In the genomic region with DNA sequence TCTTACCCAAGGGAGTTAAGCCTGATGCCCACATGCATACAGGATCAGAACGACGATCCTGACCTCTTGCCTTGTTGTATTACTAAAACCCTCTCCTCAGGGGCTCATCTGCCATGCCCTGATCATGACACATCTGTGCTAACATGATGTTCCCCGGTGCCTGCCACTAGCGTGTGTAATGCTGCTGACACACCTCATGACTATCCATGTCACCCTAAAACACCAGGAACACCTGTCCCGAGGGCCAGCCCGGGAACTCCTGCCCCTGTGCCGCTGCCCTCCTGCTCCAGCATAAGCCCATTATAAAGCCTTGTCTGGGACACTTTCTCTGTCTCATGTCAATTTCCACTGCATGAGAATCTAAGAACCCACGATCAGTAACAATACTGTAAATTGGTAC, we compare ENCODE assay signal across 29 cellular contexts. TPM values are rescaled to one million over a fixed set of nuclear protein-coding genes. Genes with fewer than 3 reads are reported as not detected.
A peak's percentile ranks its signal among the peaks of the same experiment; 100 is the strongest.
DNase-seq lines count a peak whose midpoint lies in the region; ATAC-seq, FAIRE-seq and TF ChIP-seq lines count a peak whose summit lies in the region.
"Had no signal": no experiment of that assay in that cellular context is flagged by ENCODE, and none has a peak within 500 bp of the region (broad histone marks: within the 10 kb centered on the region; RNA-seq: fewer than 3 reads in every experiment).

No MANE protein-coding gene starts in this region.

- H3K79me2 ChIP-seq in H1 (ENCODE audit: control insufficient read depth in 1 of 2, insufficient read depth in 2 of 2, low read length in 2 of 2) = no peaks in the 10 kb centered on the region

- CTCF ChIA-PET in IMR-90 (lab: Yijun Ruan, JAX) (interaction anchor here (0.7 to 0.9 kb wide), 2 partner anchors 11 to 25 kb away, joined by 4 read pairs; no protein-coding TSS in a partner anchor), H1 (lab: Charles Lee; ENCODE audit: partially characterized antibody) (interaction anchor here (0.7 to 2.0 kb wide), 2 partner anchors 9 to 23 kb away, joined by 3 to 6 read pairs; no protein-coding TSS in a partner anchor)

- no peak for TF ChIP-seq CTCF in IMR-90 (conservative IDR thresholded peaks at IDR 0.05; ENCODE audit: low read depth, low read length)
- TF ChIP-seq CTCF in H1 (IDR thresholded peaks at IDR 0.05; ENCODE audit: control extremely low read depth in 1 of 3, insufficient read depth in 1 of 3, low read depth in 1 of 3, low read length in 3 of 3) = no peak
- no peak for TF ChIP-seq CTCF in prostate gland (IDR thresholded peaks at IDR 0.05)

- TF ChIP-seq EP300 in H1 (IDR thresholded peaks at IDR 0.05; ENCODE audit: borderline replicate concordance in 1 of 2, low read depth in 2 of 2, low read length in 2 of 2) = no peak

- H3K4me1 Mint-ChIP-seq in CD4-positive, CD25-positive, alpha-beta regulatory T cell = peaks cover 0 to 64% (median 10%) of the 10 kb centered on the region in 4 donors

- TF ChIP-seq RAD21 in IMR-90 (IDR thresholded peaks at IDR 0.05; ENCODE audit: low read length) = no peak
- no peak for TF ChIP-seq RAD21 in H1 (IDR thresholded peaks at IDR 0.05 in 1 of 2, conservative IDR thresholded peaks at IDR 0.05 in 1 of 2; ENCODE audit: low read depth in 2 of 2, low read length in 2 of 2)

- H3K27me3 ChIP-seq in CD4-positive, CD25-positive, alpha-beta regulatory T cell (ENCODE audit: control insufficient read depth, insufficient read depth, low read length) = no peaks in the 10 kb centered on the region
- H3K27me3 ChIP-seq in IMR-90 (ENCODE audit: control insufficient read depth, insufficient read depth, low read length) = no peaks in the 10 kb centered on the region
- H3K27me3 ChIP-seq in H1 (replicated peaks in 1 of 4; ENCODE audit: control insufficient read depth in 3 of 4, extremely low read depth in 1 of 4, insufficient read depth in 3 of 4, low read length in 3 of 4) = no peaks in the 10 kb centered on the region
- H3K27me3 ChIP-seq in prostate gland (replicated peaks; ENCODE audit: insufficient read depth) = no peaks in the 10 kb centered on the region
- H3K27me3 ChIP-seq: SJSA1 had no signal

- no peaks in the 10 kb centered on the region for H3K9me3 ChIP-seq in CD4-positive, CD25-positive, alpha-beta regulatory T cell (ENCODE audit: control insufficient read depth in 2 of 2, low read length in 2 of 2)
- H3K9me3 ChIP-seq in IMR-90 (ENCODE audit: control insufficient read depth, insufficient read depth, low read length) = no peaks in the 10 kb centered on the region
- no peaks in the 10 kb centered on the region for H3K9me3 ChIP-seq in H1 (ENCODE audit: insufficient read depth in 2 of 2, low read depth in 1 of 2, low read length in 1 of 2)
- H3K9me3 ChIP-seq in prostate gland = no peaks in the 10 kb centered on the region
- H3K9me3 ChIP-seq: A549, SJSA1 had no signal

- POLR2A ChIA-PET in IMR-90 (lab: Charles Lee; ENCODE audit: unreplicated experiment) (no interaction called here), H1 (lab: Charles Lee; ENCODE audit: partially characterized antibody) (interaction anchor here (1.3 to 1.5 kb wide), 2 partner anchors 8 to 11 kb away, joined by 4 to 6 read pairs; a partner anchor contains a TSS)

- H3K23me2 ChIP-seq in H1 (ENCODE audit: low read depth, low read length) = no peaks in the 10 kb centered on the region

- H2AFZ ChIP-seq in IMR-90 (replicated peaks; ENCODE audit: low read length, poor library complexity) (no peak overlapping the region), H1 (ENCODE audit: low read length) (no peak overlapping the region)

- H3K4me2 ChIP-seq in IMR-90 (ENCODE audit: low read depth, low read length) (no peak overlapping the region), H1 (ENCODE audit: insufficient read depth in 1 of 2, low read depth in 2 of 2, low read length in 2 of 2) (no peak overlapping the region)
- H3K4me2 ChIP-seq: A549 had no signal

- in situ Hi-C loops in IMR-90 (cut with MboI; ENCODE audit: low sequenced_read_pairs) = no loop called here

- no peak overlapping the region for H3K23ac ChIP-seq in IMR-90 (ENCODE audit: low read depth, low read length)
- H3K23ac ChIP-seq in H1 (ENCODE audit: insufficient read length) = no peak overlapping the region

- H3K36me3 ChIP-seq in CD4-positive, CD25-positive, alpha-beta regulatory T cell (ENCODE audit: control insufficient read depth, insufficient read depth, low read length) = no peaks in the 10 kb centered on the region
- H3K36me3 ChIP-seq in IMR-90 (ENCODE audit: control insufficient read depth, insufficient read depth, low read length) = peaks cover 8% of the 10 kb centered on the region; the same call in 1 of the 2 replicates
- H3K36me3 ChIP-seq in H1 (ENCODE audit: control insufficient read depth in 2 of 4, insufficient read depth in 4 of 4, low read length in 3 of 4) = no peaks in the 10 kb centered on the region
- no peaks in the 10 kb centered on the region for H3K36me3 ChIP-seq in prostate gland

- 92% methylated on average over 4 of the region's 8 CpGs; no CpG with 5 or more reads in 1 of the 2 experiments for WGBS in IMR-90 (ENCODE audit: extremely low coverage in 2 of 2, insufficient read length in 1 of 2), 2 experiments
- WGBS in H1 (ENCODE audit: extremely low coverage in 1 of 2, insufficient coverage in 1 of 2, insufficient read length in 1 of 2, insufficient replicate concordance in 2 of 2, low coverage in 1 of 2, low lambda C conversion rate in 2 of 2, missing lambda C conversion rate in 1 of 2), 2 experiments = 85% methylated on average over 8 of the region's 8 CpGs; no CpG with 5 or more reads in 1 of the 2 experiments
- 95% methylated on average over 8 of the region's 8 CpGs for WGBS in prostate gland

- no peak for ATAC-seq in CD4-positive, CD25-positive, alpha-beta regulatory T cell (ENCODE audit: low read depth in 2 of 2)
- ATAC-seq in IMR-90 (ENCODE audit: low read depth) = no peak
- ATAC-seq in HG03097 (IDR thresholded peaks at IDR 0.05; ENCODE audit: low FRiP score, unreplicated experiment) = no peak
- ATAC-seq: A549; CD8-positive, alpha-beta T cell; HCT116 had no signal

- FAIRE-seq in H1 (lab: Jason Lieb, UNC) = no peak
- FAIRE-seq: A549, GM12891 had no signal

- H3K9ac ChIP-seq in IMR-90 (ENCODE audit: low read depth, low read length) = no peak overlapping the region
- H3K9ac ChIP-seq in H1 (replicated peaks in 1 of 4; ENCODE audit: extremely low read depth in 1 of 4, low read depth in 3 of 4, low read length in 3 of 4) = no peak overlapping the region

- no peak overlapping the region for H3K4me3 Mint-ChIP-seq in CD4-positive, CD25-positive, alpha-beta regulatory T cell
- H3K4me3 Mint-ChIP-seq: CD8-positive, alpha-beta T cell had no signal

- H4K8ac ChIP-seq in IMR-90 (ENCODE audit: low read depth in 2 of 2, low read length in 2 of 2) (no peak overlapping the region), H1 (ENCODE audit: extremely low read depth, insufficient read depth, low read length) (no peak overlapping the region)

- H4K91ac ChIP-seq in IMR-90 (ENCODE audit: insufficient read depth, low read depth, low read length) (no peak overlapping the region), H1 (replicated peaks; ENCODE audit: insufficient read length, low read length) (no peak overlapping the region)

- no peak overlapping the region for H3K56ac ChIP-seq in IMR-90 (ENCODE audit: extremely low read depth, insufficient read depth, low read length)
- H3K56ac ChIP-seq in H1 (replicated peaks; ENCODE audit: insufficient read length, low read depth, low read length) = no peak overlapping the region

- TF ChIP-seq POLR2A in IMR-90 (IDR thresholded peaks at IDR 0.05; ENCODE audit: low read depth, low read length) = no peak
- TF ChIP-seq POLR2A in H1 (IDR thresholded peaks at IDR 0.05; ENCODE audit: control extremely low read depth in 1 of 2, low read depth in 2 of 2, low read length in 2 of 2) = no peak
- no peak for TF ChIP-seq POLR2A in prostate gland (IDR thresholded peaks at IDR 0.05)

- H3K4me1 ChIP-seq in CD4-positive, CD25-positive, alpha-beta regulatory T cell (ENCODE audit: control insufficient read depth, insufficient read depth, low read length, poor library complexity, severe bottlenecking) = no peaks in the 10 kb centered on the region
- H3K4me1 ChIP-seq in IMR-90 (ENCODE audit: control insufficient read depth, insufficient read depth, low read length) (peaks cover 16% of the 10 kb centered on the region), H1 (replicated peaks in 1 of 4; ENCODE audit: control insufficient read depth in 3 of 4, insufficient read depth in 4 of 4, low read length in 3 of 4) (peaks cover 16 to 23% (median 20%) of the 10 kb centered on the region in 4 experiments), prostate gland (replicated peaks) (peaks cover 4% of the 10 kb centered on the region)

- peaks cover 51 to 84% of the 10 kb centered on the region in 2 experiments for H3K79me1 ChIP-seq in IMR-90 (ENCODE audit: low read depth in 1 of 2, low read length in 2 of 2)
- H3K79me1 ChIP-seq in H1 (ENCODE audit: low read depth, low read length) = no peaks in the 10 kb centered on the region; the same call in 1 of the 2 replicates

- H2AK9ac ChIP-seq in IMR-90 (replicated peaks; ENCODE audit: low read depth, low read length, poor library complexity) = peak overlapping the region; percentile 1

- peaks cover 55% of the 10 kb centered on the region for H3K27me3 Mint-ChIP-seq in CD4-positive, CD25-positive, alpha-beta regulatory T cell

- H3K14ac ChIP-seq in IMR-90 (replicated peaks; ENCODE audit: low read depth, low read length) (no peak overlapping the region), H1 (ENCODE audit: insufficient read length) (no peak overlapping the region)

- peaks cover 36% of the 10 kb centered on the region for H3K9me1 ChIP-seq in IMR-90 (ENCODE audit: insufficient read depth, low read length)

- H2AK5ac ChIP-seq in IMR-90 (ENCODE audit: low read depth, low read length) (no peak overlapping the region), H1 (ENCODE audit: low read depth, low read length) (peak overlapping the region; percentile 46; the same call in 1 of the 2 replicates)

- H4K20me1 ChIP-seq in IMR-90 (ENCODE audit: insufficient read depth, low read length) (peaks cover 29% of the 10 kb centered on the region; the same call in 1 of the 2 replicates), H1 (replicated peaks in 1 of 2; ENCODE audit: control insufficient read depth in 1 of 2, insufficient read depth in 2 of 2, low read length in 2 of 2) (no peaks in the 10 kb centered on the region)

- no peak overlapping the region for H2BK20ac ChIP-seq in IMR-90 (ENCODE audit: low read depth, low read length)
- H2BK20ac ChIP-seq in H1 (ENCODE audit: low read length) = no peak overlapping the region

- dilution Hi-C loops in IMR-90 (cut with HindIII; ENCODE audit: low sequenced_read_pairs, unreplicated experiment) = no loop called here

- H3K18ac ChIP-seq in IMR-90 (ENCODE audit: low read depth, low read length) (no peak overlapping the region), H1 (ENCODE audit: extremely low read depth, low read length) (0 out of 2 replicates have a peak overlapping the region, but pooled peaks have one; percentile 1)

- H2BK120ac ChIP-seq in IMR-90 (ENCODE audit: low read depth, low read length) (no peak overlapping the region), H1 (replicated peaks; ENCODE audit: low read depth, low read length) (peak overlapping the region; percentile 91)

- H3K27ac Mint-ChIP-seq in CD4-positive, CD25-positive, alpha-beta regulatory T cell = peak overlapping the region in 2 of 3 donors; percentile 36 to 37
- H3K27ac Mint-ChIP-seq: CD8-positive, alpha-beta T cell had no signal

- no peak overlapping the region for H3K4me3 ChIP-seq in CD4-positive, CD25-positive, alpha-beta regulatory T cell (ENCODE audit: low read depth, low read length)
- H3K4me3 ChIP-seq in IMR-90 (ENCODE audit: insufficient read depth, low read depth, low read length) (no peak overlapping the region), H1 (ENCODE audit: extremely low read depth in 1 of 4, insufficient read depth in 2 of 4, low read depth in 3 of 4, low read length in 4 of 4) (no peak overlapping the region), prostate gland (no peak overlapping the region)
- H3K4me3 ChIP-seq: A549, SJSA1 had no signal

- H2BK12ac ChIP-seq in H1 (ENCODE audit: low read depth, low read length) = peak overlapping the region; percentile 60; the same call in 1 of the 2 replicates

- peaks cover 0 to 3% (median 0%) of the 10 kb centered on the region in 7 donors for H3K9me3 Mint-ChIP-seq in CD4-positive, CD25-positive, alpha-beta regulatory T cell

- DNase-seq in CD4-positive, CD25-positive, alpha-beta regulatory T cell = no peak
- DNase-seq in IMR-90 (no peak), H1 (ENCODE audit: low read depth in 1 of 2, low spot score in 2 of 2) (no peak), prostate gland (ENCODE audit: low spot score) (no peak), AG20443 (ENCODE audit: low spot score) (no peak)
- no peak for DNase-seq in stimulated activated CD4-positive, alpha-beta T cell treated with anti-CD3 and anti-CD28 coated beads, Interleukin-4, amount 100 ng/mL, for 24 hours
- DNase-seq: C1 segment of cervical spinal cord; CD8-positive, alpha-beta T cell; DMS 273 treated with DMSO at 0.1 percent for 48 hours; DMS79; EL; GDM1; GOT3; Kasumi-1; NCI-H1092 treated with DMSO at 0.1 percent for 48 hours; NCI-H1436 treated with DMSO at 0.1 percent for 48 hours; NCI-H187 treated with DMSO at 0.1 percent for 48 hours; NCI-H446; NCI-H524 treated with DMSO at 0.1 percent for 48 hours; NCI-H774; NK-92 treated with Interleukin-12 subunit alpha and Interleukin-12 subunit beta, amount 100 ng/mL, for 24 hours; Right ventricle myocardium superior; RPMI8226 had no signal

- H2BK5ac ChIP-seq in IMR-90 (ENCODE audit: low read depth, low read length, poor library complexity, severe bottlenecking) (no peak overlapping the region), H1 (ENCODE audit: low read depth, low read length) (peak overlapping the region; percentile 22; the same call in 1 of the 2 replicates)

- BruUV-seq in IMR-90 (replicated peaks; lab: Mats Ljungman, UMichigan) = no TSS peak

- intact Hi-C loops in IMR-90 (cut with micrococcal nuclease) (no loop called here), prostate gland (cut with DNase I) (no loop called here)

- H2BK15ac ChIP-seq in IMR-90 (ENCODE audit: low read depth, low read length) = no peak overlapping the region
- no peak overlapping the region for H2BK15ac ChIP-seq in H1 (ENCODE audit: low read length)

- H3K4ac ChIP-seq in IMR-90 (ENCODE audit: low read depth, low read length) (no peak overlapping the region), H1 (replicated peaks; ENCODE audit: insufficient read length, low read depth, low read length) (no peak overlapping the region)

- H3K27ac ChIP-seq in CD4-positive, CD25-positive, alpha-beta regulatory T cell (ENCODE audit: insufficient read depth, low read length, poor library complexity, severe bottlenecking) = no peak overlapping the region
- no peak overlapping the region for H3K27ac ChIP-seq in IMR-90 (ENCODE audit: insufficient read depth, low read length)
- H3K27ac ChIP-seq in H1 (ENCODE audit: low read depth, low read length) = no peak overlapping the region
- peak overlapping the region; percentile 10 to 88 for H3K27ac ChIP-seq in prostate gland
- H3K27ac ChIP-seq: A549, HL-60, SJSA1 had no signal

- H3K36me3 Mint-ChIP-seq in CD4-positive, CD25-positive, alpha-beta regulatory T cell = peaks cover 7% of the 10 kb centered on the region

- no peak overlapping the region for H4K5ac ChIP-seq in IMR-90 (ENCODE audit: low read depth, low read length)
- no peak overlapping the region for H4K5ac ChIP-seq in H1 (ENCODE audit: insufficient read length, low read depth, low read length)

RNA-seq across cellular contexts. Expression of a gene that starts 7.6 kb away (rescaled TPM):
- 3.9 TPM for total RNA-seq in CD4-positive, CD25-positive, alpha-beta regulatory T cell
- 10 to 100 TPM; 17.3 to 79.9 (median 40.7) TPM for polyA plus RNA-seq in CD4-positive, CD25-positive, alpha-beta regulatory T cell
- total RNA-seq in IMR-90 (2012; rRNA removed) = 37.1 and 60.3 TPM in 2 replicates
- 78.7 and 91.1 TPM in 2 replicates for polyA plus RNA-seq in IMR-90 (2012; rRNA removed)
- polyA plus RNA-seq in IMR-90 (2012; cell fraction: cytosol; rRNA removed) = 74.7 and 123 TPM in 2 replicates
- polyA plus RNA-seq in IMR-90 (2012; cell fraction: nucleus; rRNA removed; ENCODE audit: low replicate concordance) = 93.6 and 162 TPM in 2 replicates
- 29.4 and 31.2 TPM in 2 replicates for total RNA-seq in H1 (2021; fragmentation: NEBNext Ultra II Directional; extraction: Animal tissue kit (Norgen Biotek cat#: 25700))
- 27.2 and 29.5 TPM in 2 replicates for polyA plus RNA-seq in H1 (2011; rRNA removed)
- polyA plus RNA-seq in H1 (2011; cell fraction: cytosol; rRNA removed) = 32.8 TPM
- 24.9 TPM for polyA plus RNA-seq in H1 (2011; cell fraction: nucleus; rRNA removed)
- polyA plus RNA-seq in H1 (2012, experiment 1 of 2) = 27.7 to 33.6 TPM (median 29.1 TPM) in 4 replicates
- 22.1 TPM for polyA plus RNA-seq in H1 (2012, experiment 2 of 2)
- polyA plus RNA-seq in H1 (2013, experiment 1 of 2) = 31.5 TPM
- 31.6 TPM for polyA plus RNA-seq in H1 (2013, experiment 2 of 2)
- 13.3 and 15.1 TPM in 2 replicates for polyA minus RNA-seq in H1 (2011; rRNA and poly(A)+ RNA removed)
- polyA minus RNA-seq in H1 (2011; cell fraction: cytosol; rRNA and poly(A)+ RNA removed) = 12.4 TPM
- 9.6 TPM for polyA minus RNA-seq in H1 (2011; cell fraction: nucleus; rRNA and poly(A)+ RNA removed)
- total RNA-seq in prostate gland = 100 to 1,000 TPM; 155 to 202 TPM

RNA-seq across cellular contexts. Expression of a gene that starts 35.9 kb away (rescaled TPM):
- 27.4 TPM for total RNA-seq in CD4-positive, CD25-positive, alpha-beta regulatory T cell
- polyA plus RNA-seq in CD4-positive, CD25-positive, alpha-beta regulatory T cell = 100 to 1,000 TPM in 1 of 4 donors, 10 to 100 TPM in 3; 57.5 to 109 (median 68.6) TPM
- total RNA-seq in IMR-90 (2012; rRNA removed) (59.4 and 72.1 TPM in 2 replicates), prostate gland (10 to 100 TPM; 27.9 to 34.3 TPM)
- polyA plus RNA-seq in IMR-90 (2012; rRNA removed) (41.9 and 42.5 TPM in 2 replicates), H1 (2011; rRNA removed) (135 and 168 TPM in 2 replicates)
- polyA plus RNA-seq in IMR-90 (2012; cell fraction: cytosol; rRNA removed) = 31.1 and 51.6 TPM in 2 replicates
- 13.5 and 24.4 TPM in 2 replicates for polyA plus RNA-seq in IMR-90 (2012; cell fraction: nucleus; rRNA removed; ENCODE audit: low replicate concordance)
- total RNA-seq in H1 (2021; fragmentation: NEBNext Ultra II Directional; extraction: Animal tissue kit (Norgen Biotek cat#: 25700)) = 126 and 135 TPM in 2 replicates
- 159 TPM for polyA plus RNA-seq in H1 (2011; cell fraction: cytosol; rRNA removed)
- 86.7 TPM for polyA plus RNA-seq in H1 (2011; cell fraction: nucleus; rRNA removed)
- 137 to 177 TPM (median 167 TPM) in 4 replicates for polyA plus RNA-seq in H1 (2012, experiment 1 of 2)
- polyA plus RNA-seq in H1 (2012, experiment 2 of 2) = 169 TPM
- 90.2 TPM for polyA plus RNA-seq in H1 (2013, experiment 1 of 2)
- 97.3 TPM for polyA plus RNA-seq in H1 (2013, experiment 2 of 2)
- 98.2 and 115 TPM in 2 replicates for polyA minus RNA-seq in H1 (2011; rRNA and poly(A)+ RNA removed)
- polyA minus RNA-seq in H1 (2011; cell fraction: cytosol; rRNA and poly(A)+ RNA removed) = 83.5 TPM
- 27.6 TPM for polyA minus RNA-seq in H1 (2011; cell fraction: nucleus; rRNA and poly(A)+ RNA removed)

Comparison
In these comparisons a context has a peak if more than half of its experiments do, and no peak if none do; other contexts are left out.
1. H3K27ac ChIP-seq: peak in prostate gland (2 of 2); none in CD4-positive, CD25-positive, alpha-beta regulatory T cell (single experiment), IMR-90 (single experiment) and H1 (single experiment).